In the genomic region with DNA sequence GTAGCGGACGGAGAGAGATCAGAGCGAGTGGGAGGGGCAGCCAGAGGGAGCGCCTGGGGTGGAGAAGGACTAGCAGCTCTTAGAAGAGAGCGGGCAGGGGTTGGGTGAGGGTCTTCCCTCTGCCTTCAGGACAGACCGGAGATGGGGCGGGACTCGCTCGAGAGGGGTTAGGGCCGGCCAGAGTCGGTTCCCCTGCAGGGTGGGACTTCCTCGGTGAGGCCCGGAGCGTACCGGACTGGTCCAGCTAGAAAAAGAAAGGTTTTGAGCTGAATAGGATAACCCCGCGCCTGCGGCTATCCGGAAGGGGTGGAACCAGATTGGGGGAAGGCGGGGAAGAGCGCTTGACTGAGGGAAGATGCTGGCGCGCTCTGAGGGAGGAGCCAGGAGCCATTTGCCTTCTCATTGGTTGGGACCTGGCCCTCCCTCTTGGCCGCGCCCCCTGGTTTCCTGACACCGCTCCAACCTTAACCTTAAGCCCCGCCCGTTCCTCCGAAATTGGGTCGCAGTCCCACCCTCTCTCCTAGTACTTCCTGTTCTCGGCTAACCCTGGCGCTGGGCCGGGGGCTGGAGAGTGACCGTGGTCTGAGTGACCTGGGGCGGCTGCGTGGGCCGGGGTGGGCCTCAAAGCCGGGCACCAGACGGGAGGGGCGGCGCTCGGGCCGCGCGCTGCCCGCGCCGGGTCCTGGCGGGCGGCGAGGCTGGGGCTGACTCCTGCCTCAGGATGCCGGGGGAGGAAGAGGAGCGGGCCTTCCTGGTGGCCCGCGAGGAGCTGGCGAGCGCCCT, we compare ENCODE assay signal across 8 cellular contexts. TPM values are rescaled to one million over a fixed set of nuclear protein-coding genes. Genes with fewer than 3 reads are reported as not detected.
A peak's percentile ranks its signal among the peaks of the same experiment; 100 is the strongest.
DNase-seq lines count a peak whose midpoint lies in the region; ATAC-seq and TF ChIP-seq lines count a peak whose summit lies in the region.

A gene (plus strand): TSS at position 521 of the 783 bp plus-strand sequence. CDS start 201 bp downstream, at position 722.

- no peak for TF ChIP-seq CTCF in liver (IDR thresholded peaks at IDR 0.05; ENCODE audit: low read depth, low read length, missing input control)

- peak within 1 kb of the TSS; percentile 89 to 91 for H3K27ac ChIP-seq in liver (ENCODE audit: low read depth in 1 of 2, low read length in 2 of 2)

- H3K4me3 ChIP-seq in liver (ENCODE audit: low read depth in 1 of 3, low read length in 3 of 3), result peak within 1 kb of the TSS; percentile 87 to 97 (median 93)

- peak within 1 kb of the TSS; percentile 57 to 79 for H3K9ac ChIP-seq in liver (ENCODE audit: low read depth in 1 of 2, low read length in 2 of 2)

- H3K4me1 ChIP-seq in liver (ENCODE audit: control insufficient read depth in 4 of 4, insufficient read depth in 4 of 4, low read length in 3 of 4), result peaks cover 3 to 37% (median 22%) of the 10 kb centered on the region in 4 donors

- ATAC-seq in GM19372 (IDR thresholded peaks at IDR 0.05; ENCODE audit: low read depth, unreplicated experiment) (peak; percentile 84), HG03558 (IDR thresholded peaks at IDR 0.05; ENCODE audit: extremely low read depth, unreplicated experiment) (peak; percentile 70)

- H3K27me3 ChIP-seq in liver (ENCODE audit: control insufficient read depth in 4 of 4, insufficient read depth in 4 of 4, low read length in 3 of 4), result no peaks in the 10 kb centered on the region

- DNase-seq in C1 segment of cervical spinal cord (lab: John Stamatoyannopoulos, UW) (peak; percentile 73 to 97 (median 94)), NCI-H748 treated with DMSO at 0.1 percent for 48 hours (lab: John Stamatoyannopoulos, UW) (peak; percentile 96), dermis blood vessel endothelial cell (peak; percentile 98)
- DNase-seq in activated CD4-positive, alpha-beta T cell treated with anti-CD3 and anti-CD28 coated beads, Interleukin-2, amount 50 U/mL, for 24 hours (ENCODE audit: low read depth in 1 of 2, low spot score in 1 of 2), result peak; percentile 89 to 98
- peak; percentile 99 for DNase-seq in stimulated activated CD4-positive, alpha-beta T cell treated with anti-CD3 and anti-CD28 coated beads, Interleukin-4, amount 100 ng/mL, for 24 hours

- peak in 1 of 2 donors; percentile 40 for TF ChIP-seq RAD21 in liver (IDR thresholded peaks at IDR 0.05)

- under 1% methylated on average over 57 of the region's 57 CpGs for WGBS in liver

- peaks cover 5 to 39% (median 34%) of the 10 kb centered on the region in 4 donors for H3K36me3 ChIP-seq in liver (ENCODE audit: control insufficient read depth in 4 of 4, insufficient read depth in 3 of 4, low read depth in 1 of 4, low read length in 3 of 4)

- no peaks in the 10 kb centered on the region for H3K9me3 ChIP-seq in liver (ENCODE audit: control insufficient read depth in 4 of 4, low read length in 3 of 4)

TF ChIP-seq in liver, 16 proteins besides CTCF, POLR2A, EP300 and RAD21:
- TF ChIP-seq, protein P1, sequence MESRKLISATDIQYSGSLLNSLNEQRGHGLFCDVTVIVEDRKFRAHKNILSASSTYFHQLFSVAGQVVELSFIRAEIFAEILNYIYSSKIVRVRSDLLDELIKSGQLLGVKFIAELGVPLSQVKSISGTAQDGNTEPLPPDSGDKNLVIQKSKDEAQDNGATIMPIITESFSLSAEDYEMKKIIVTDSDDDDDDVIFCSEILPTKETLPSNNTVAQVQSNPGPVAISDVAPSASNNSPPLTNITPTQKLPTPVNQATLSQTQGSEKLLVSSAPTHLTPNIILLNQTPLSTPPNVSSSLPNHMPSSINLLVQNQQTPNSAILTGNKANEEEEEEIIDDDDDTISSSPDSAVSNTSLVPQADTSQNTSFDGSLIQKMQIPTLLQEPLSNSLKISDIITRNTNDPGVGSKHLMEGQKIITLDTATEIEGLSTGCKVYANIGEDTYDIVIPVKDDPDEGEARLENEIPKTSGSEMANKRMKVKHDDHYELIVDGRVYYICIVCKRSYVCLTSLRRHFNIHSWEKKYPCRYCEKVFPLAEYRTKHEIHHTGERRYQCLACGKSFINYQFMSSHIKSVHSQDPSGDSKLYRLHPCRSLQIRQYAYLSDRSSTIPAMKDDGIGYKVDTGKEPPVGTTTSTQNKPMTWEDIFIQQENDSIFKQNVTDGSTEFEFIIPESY (IDR thresholded peaks at IDR 0.05), result no peak
- TF ChIP-seq TAF1 (conservative IDR thresholded peaks at IDR 0.05), result peak; percentile 72
- TF ChIP-seq HNF4G (IDR thresholded peaks at IDR 0.05), result no peak
- TF ChIP-seq, protein P2, sequence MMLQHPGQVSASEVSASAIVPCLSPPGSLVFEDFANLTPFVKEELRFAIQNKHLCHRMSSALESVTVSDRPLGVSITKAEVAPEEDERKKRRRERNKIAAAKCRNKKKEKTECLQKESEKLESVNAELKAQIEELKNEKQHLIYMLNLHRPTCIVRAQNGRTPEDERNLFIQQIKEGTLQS (IDR thresholded peaks at IDR 0.05), result no peak
- no peak for TF ChIP-seq JUND (IDR thresholded peaks at IDR 0.05)
- TF ChIP-seq YY1 (IDR thresholded peaks at IDR 0.05), result peak; percentile 10
- TF ChIP-seq FOXA2 (IDR thresholded peaks at IDR 0.05), result no peak
- TF ChIP-seq, protein P3, sequence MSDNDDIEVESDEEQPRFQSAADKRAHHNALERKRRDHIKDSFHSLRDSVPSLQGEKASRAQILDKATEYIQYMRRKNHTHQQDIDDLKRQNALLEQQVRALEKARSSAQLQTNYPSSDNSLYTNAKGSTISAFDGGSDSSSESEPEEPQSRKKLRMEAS (IDR thresholded peaks at IDR 0.05), result no peak
- TF ChIP-seq SP1 (IDR thresholded peaks at IDR 0.05), result peak; percentile 77
- TF ChIP-seq HNF4A (conservative IDR thresholded peaks at IDR 0.05), result peak in 1 of 2 donors; percentile 35
- TF ChIP-seq GABPA (IDR thresholded peaks at IDR 0.05 in 1 of 2, conservative IDR thresholded peaks at IDR 0.05 in 1 of 2), result peak; percentile 60 to 86
- peak; percentile 57 to 58 for TF ChIP-seq RXRA (IDR thresholded peaks at IDR 0.05)
- TF ChIP-seq FOXA1 (IDR thresholded peaks at IDR 0.05), result no peak
- TF ChIP-seq NR2F2 (IDR thresholded peaks at IDR 0.05), result peak; percentile 27
- TF ChIP-seq, protein P4, sequence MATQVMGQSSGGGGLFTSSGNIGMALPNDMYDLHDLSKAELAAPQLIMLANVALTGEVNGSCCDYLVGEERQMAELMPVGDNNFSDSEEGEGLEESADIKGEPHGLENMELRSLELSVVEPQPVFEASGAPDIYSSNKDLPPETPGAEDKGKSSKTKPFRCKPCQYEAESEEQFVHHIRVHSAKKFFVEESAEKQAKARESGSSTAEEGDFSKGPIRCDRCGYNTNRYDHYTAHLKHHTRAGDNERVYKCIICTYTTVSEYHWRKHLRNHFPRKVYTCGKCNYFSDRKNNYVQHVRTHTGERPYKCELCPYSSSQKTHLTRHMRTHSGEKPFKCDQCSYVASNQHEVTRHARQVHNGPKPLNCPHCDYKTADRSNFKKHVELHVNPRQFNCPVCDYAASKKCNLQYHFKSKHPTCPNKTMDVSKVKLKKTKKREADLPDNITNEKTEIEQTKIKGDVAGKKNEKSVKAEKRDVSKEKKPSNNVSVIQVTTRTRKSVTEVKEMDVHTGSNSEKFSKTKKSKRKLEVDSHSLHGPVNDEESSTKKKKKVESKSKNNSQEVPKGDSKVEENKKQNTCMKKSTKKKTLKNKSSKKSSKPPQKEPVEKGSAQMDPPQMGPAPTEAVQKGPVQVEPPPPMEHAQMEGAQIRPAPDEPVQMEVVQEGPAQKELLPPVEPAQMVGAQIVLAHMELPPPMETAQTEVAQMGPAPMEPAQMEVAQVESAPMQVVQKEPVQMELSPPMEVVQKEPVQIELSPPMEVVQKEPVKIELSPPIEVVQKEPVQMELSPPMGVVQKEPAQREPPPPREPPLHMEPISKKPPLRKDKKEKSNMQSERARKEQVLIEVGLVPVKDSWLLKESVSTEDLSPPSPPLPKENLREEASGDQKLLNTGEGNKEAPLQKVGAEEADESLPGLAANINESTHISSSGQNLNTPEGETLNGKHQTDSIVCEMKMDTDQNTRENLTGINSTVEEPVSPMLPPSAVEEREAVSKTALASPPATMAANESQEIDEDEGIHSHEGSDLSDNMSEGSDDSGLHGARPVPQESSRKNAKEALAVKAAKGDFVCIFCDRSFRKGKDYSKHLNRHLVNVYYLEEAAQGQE (IDR thresholded peaks at IDR 0.05), result no peak
- TF ChIP-seq EGR1 (IDR thresholded peaks at IDR 0.05; ENCODE audit: low read depth in 2 of 2), result peak in 1 of 2 donors; percentile 6
TF ChIP-seq in liver: peak in this region for 8.

RNA-seq across cellular contexts. Expression of the gene that starts here (rescaled TPM):
- total RNA-seq in dermis blood vessel endothelial cell (53.2 and 54.1 TPM in 2 replicates), liver (10 to 100 TPM; 16.3 to 36.0 TPM)
- 10 to 100 TPM; 20.3 to 21.6 TPM for polyA plus RNA-seq in liver

Comparison
In these comparisons a context has a peak if more than half of its experiments do, and no peak if none do; other contexts are left out.
1. Peak in every context shown above with its lines: DNase-seq, ATAC-seq, H3K4me3 ChIP-seq and H3K27ac ChIP-seq.